1 cellular context compared by ENCODE assay signal in genomic region chr22:19548427-19548826, GRCh38. TPM values are rescaled to one million over a fixed set of nuclear protein-coding genes. Genes with fewer than 3 reads are reported as not detected.
"Had no signal": no experiment of that assay in that cellular context is flagged by ENCODE, and none has a peak within 500 bp of the region (broad histone marks: within the 10 kb centered on the region; RNA-seq: fewer than 3 reads in every experiment).

No MANE protein-coding gene starts in this region.

RNA-seq across cellular contexts. Expression of gene CLDN5, which starts 24.2 kb away (rescaled TPM):
- total RNA-seq: osteoblast had no signal
